In genomic region chr9:124248066-124248465, GRCh38 we compare ENCODE assay signal across 2 cellular contexts.
TF ChIP-seq lines count a peak whose summit lies in the region.

No MANE protein-coding gene starts in this region.

TF ChIP-seq in IMR-90, 13 proteins besides CTCF, POLR2A, EP300 and RAD21:
- no peak for TF ChIP-seq FOS (IDR thresholded peaks at IDR 0.05; ENCODE audit: low read depth, low read length)

TF ChIP-seq in HepG2, 621 proteins besides CTCF, POLR2A, EP300 and RAD21:
- TF ChIP-seq ZFP36L1 (CRISPR knock-in tag; IDR thresholded peaks at IDR 0.05) = no peak
- TF ChIP-seq PCBP1 (IDR thresholded peaks at IDR 0.05; ENCODE audit: borderline replicate concordance, low read depth, low read length) = no peak
- no peak for TF ChIP-seq PTBP1 (IDR thresholded peaks at IDR 0.05; ENCODE audit: low read depth, low read length, poor library complexity, severe bottlenecking)
- no peak for TF ChIP-seq UBTF (CRISPR knock-in tag; IDR thresholded peaks at IDR 0.05)
- TF ChIP-seq JDP2 (CRISPR knock-in tag; IDR thresholded peaks at IDR 0.05; ENCODE audit: borderline replicate concordance) = no peak
- 0 out of 2 replicates have a peak, but pooled peaks have one; percentile 30 for TF ChIP-seq ZMYM3 (CRISPR knock-in tag; IDR thresholded peaks at IDR 0.05)
- no peak for TF ChIP-seq ZNF501 (CRISPR knock-in tag; IDR thresholded peaks at IDR 0.05)
- TF ChIP-seq ZNF296 (CRISPR knock-in tag; conservative IDR thresholded peaks at IDR 0.05) = no peak
TF ChIP-seq in HepG2: peak in this region for 1.
